1 cellular context compared by ENCODE assay signal in the genomic region with DNA sequence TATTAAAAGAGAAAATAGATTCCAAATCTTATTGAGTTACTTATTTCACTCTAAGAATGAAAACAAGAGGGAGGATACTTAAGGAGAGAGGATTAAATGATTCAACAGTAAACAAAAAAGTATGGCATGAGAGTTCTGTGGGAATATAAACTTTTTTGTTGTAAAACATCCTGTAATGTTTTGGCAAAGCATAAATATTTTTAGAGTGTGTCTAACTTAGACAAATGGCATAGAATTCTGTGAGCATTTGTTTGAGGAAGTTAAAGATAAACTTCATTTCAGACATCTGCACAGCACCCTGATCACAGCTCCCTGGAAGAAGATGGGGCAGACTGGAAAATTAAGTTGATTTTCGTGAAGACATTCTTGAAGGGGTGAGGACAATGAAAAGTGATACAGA.
TF ChIP-seq lines count a peak whose summit lies in the region.

No MANE protein-coding gene starts in this region.

TF ChIP-seq in IMR-90, 13 proteins besides CTCF, POLR2A, EP300 and RAD21:
- TF ChIP-seq RCOR1 (IDR thresholded peaks at IDR 0.05; ENCODE audit: insufficient replicate concordance, low read length): no peak
- no peak for TF ChIP-seq CEBPB (IDR thresholded peaks at IDR 0.05; ENCODE audit: low read depth, low read length)
- TF ChIP-seq MAFK (IDR thresholded peaks at IDR 0.05; ENCODE audit: low read depth, low read length): no peak
- TF ChIP-seq RFX5 (IDR thresholded peaks at IDR 0.05; ENCODE audit: low read depth, low read length): no peak
- TF ChIP-seq, protein P1, sequence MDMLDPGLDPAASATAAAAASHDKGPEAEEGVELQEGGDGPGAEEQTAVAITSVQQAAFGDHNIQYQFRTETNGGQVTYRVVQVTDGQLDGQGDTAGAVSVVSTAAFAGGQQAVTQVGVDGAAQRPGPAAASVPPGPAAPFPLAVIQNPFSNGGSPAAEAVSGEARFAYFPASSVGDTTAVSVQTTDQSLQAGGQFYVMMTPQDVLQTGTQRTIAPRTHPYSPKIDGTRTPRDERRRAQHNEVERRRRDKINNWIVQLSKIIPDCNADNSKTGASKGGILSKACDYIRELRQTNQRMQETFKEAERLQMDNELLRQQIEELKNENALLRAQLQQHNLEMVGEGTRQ (IDR thresholded peaks at IDR 0.05; ENCODE audit: low read depth, low read length): no peak
- TF ChIP-seq MXI1 (IDR thresholded peaks at IDR 0.05; ENCODE audit: borderline replicate concordance, low read depth, low read length): no peak
- no peak for TF ChIP-seq SMC3 (IDR thresholded peaks at IDR 0.05; ENCODE audit: low read depth, low read length)
- no peak for TF ChIP-seq NFE2L2 (IDR thresholded peaks at IDR 0.05; ENCODE audit: low read depth, low read length)
- no peak for TF ChIP-seq CHD1 (IDR thresholded peaks at IDR 0.05; ENCODE audit: low read depth, low read length)
- TF ChIP-seq, protein P2, sequence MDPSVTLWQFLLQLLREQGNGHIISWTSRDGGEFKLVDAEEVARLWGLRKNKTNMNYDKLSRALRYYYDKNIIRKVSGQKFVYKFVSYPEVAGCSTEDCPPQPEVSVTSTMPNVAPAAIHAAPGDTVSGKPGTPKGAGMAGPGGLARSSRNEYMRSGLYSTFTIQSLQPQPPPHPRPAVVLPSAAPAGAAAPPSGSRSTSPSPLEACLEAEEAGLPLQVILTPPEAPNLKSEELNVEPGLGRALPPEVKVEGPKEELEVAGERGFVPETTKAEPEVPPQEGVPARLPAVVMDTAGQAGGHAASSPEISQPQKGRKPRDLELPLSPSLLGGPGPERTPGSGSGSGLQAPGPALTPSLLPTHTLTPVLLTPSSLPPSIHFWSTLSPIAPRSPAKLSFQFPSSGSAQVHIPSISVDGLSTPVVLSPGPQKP (IDR thresholded peaks at IDR 0.05; ENCODE audit: borderline replicate concordance, low read depth, low read length): no peak
- TF ChIP-seq FOS (IDR thresholded peaks at IDR 0.05; ENCODE audit: low read depth, low read length): no peak
- no peak for TF ChIP-seq MAZ (IDR thresholded peaks at IDR 0.05; ENCODE audit: borderline replicate concordance, low read depth, low read length)
- TF ChIP-seq BHLHE40 (IDR thresholded peaks at IDR 0.05; ENCODE audit: low read depth, low read length): no peak
